ENCODE assay signal across 16 cellular contexts in the genomic region with DNA sequence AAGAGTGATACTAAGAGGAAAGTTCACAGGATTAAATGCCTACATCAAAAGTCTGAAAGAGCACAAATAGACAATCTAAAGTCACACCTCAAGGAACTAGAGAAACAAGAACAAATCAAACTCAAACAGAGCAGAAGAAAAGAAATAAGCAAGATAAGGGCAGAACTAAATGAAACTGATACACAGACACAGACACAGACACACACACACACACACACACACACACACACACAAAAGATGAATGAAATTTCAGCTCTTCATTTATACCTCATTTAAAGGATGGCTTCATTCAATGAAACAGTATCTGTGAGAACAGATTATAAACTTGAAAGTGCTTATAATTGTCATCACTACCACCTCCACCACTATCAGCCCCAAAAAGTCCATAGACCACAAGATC.
A peak's percentile ranks its signal among the peaks of the same experiment; 100 is the strongest.
DNase-seq lines count a peak whose midpoint lies in the region; ATAC-seq and TF ChIP-seq lines count a peak whose summit lies in the region.
"Had no signal": no experiment of that assay in that cellular context is flagged by ENCODE, and none has a peak within 500 bp of the region (broad histone marks: within the 10 kb centered on the region; RNA-seq: fewer than 3 reads in every experiment).

No MANE protein-coding gene starts in this region.

- POLR2A ChIA-PET in AG04450 (lab: Yijun Ruan, JAX), result no interaction called here

- TF ChIP-seq CTCF in AG04450 (IDR thresholded peaks at IDR 0.05; ENCODE audit: low read depth, low read length), result no peak

- no peak overlapping the region for H3K4me3 ChIP-seq in AG04450 (ENCODE audit: low read depth, low read length)
- H3K4me3 ChIP-seq: left lung, suprapubic skin had no signal

- peak; percentile 4 for ATAC-seq in GM19035 (IDR thresholded peaks at IDR 0.05; ENCODE audit: unreplicated experiment)
- ATAC-seq in HG03196 (IDR thresholded peaks at IDR 0.05; ENCODE audit: unreplicated experiment), result peak; percentile 29
- ATAC-seq in HG03280 (IDR thresholded peaks at IDR 0.05; ENCODE audit: unreplicated experiment), result no peak
- no peak for ATAC-seq in GM19328 (IDR thresholded peaks at IDR 0.05; ENCODE audit: unreplicated experiment)
- ATAC-seq in GM19467 (IDR thresholded peaks at IDR 0.05; ENCODE audit: unreplicated experiment), result no peak

- CTCF ChIA-PET in AG04450 (lab: Charles Lee), result no interaction called here

- H3K9me3 ChIP-seq in AG04450 (ENCODE audit: control insufficient read depth, insufficient read depth, low read length), result peaks cover 7% of the 10 kb centered on the region
- H3K9me3 ChIP-seq: left lung, neutrophil, suprapubic skin had no signal

- DNase-seq in AG04450 (ENCODE audit: low read depth, low spot score), result no peak
- DNase-seq in epithelial cell of prostate (ENCODE audit: low read depth, low spot score), result no peak
- DNase-seq in GOT3 (lab: John Stamatoyannopoulos, UW), result no peak
- DNase-seq: activated CD8-positive, alpha-beta memory T cell treated with anti-CD3 and anti-CD28 coated beads, Interleukin-2, amount 50 U/mL, for 48 hours; activated gamma-delta T cell treated with Interleukin-2 at 50 U/mL for 16 hours; left lung; NCI-H2107; SHP77 had no signal

- no peaks in the 10 kb centered on the region for H3K27me3 ChIP-seq in AG04450 (ENCODE audit: control insufficient read depth, insufficient read depth, low read length)
- H3K27me3 ChIP-seq: left lung, neutrophil, suprapubic skin had no signal

- peak overlapping the region; percentile 0 for H3K27ac ChIP-seq in AG04450 (ENCODE audit: low read depth, low read length)
- peak overlapping the region; percentile 78 for H3K27ac ChIP-seq in epithelial cell of prostate
- H3K27ac ChIP-seq: C4-2B, neutrophil, suprapubic skin had no signal

Comparison
In these comparisons a context has a peak if more than half of its experiments do, and no peak if none do; other contexts are left out.
1. ATAC-seq: peak in GM19035 (single experiment) and HG03196 (single experiment); none in HG03280 (single experiment), GM19328 (single experiment) and GM19467 (single experiment).